Comparison of ENCODE assay signal across 13 cellular contexts in genomic region chr2:112547333-112547732, GRCh38. TPM values are rescaled to one million over a fixed set of nuclear protein-coding genes. Genes with fewer than 3 reads are reported as not detected.
DNase-seq lines count a peak whose midpoint lies in the region; ATAC-seq and TF ChIP-seq lines count a peak whose summit lies in the region.
"Had no signal": no experiment of that assay in that cellular context is flagged by ENCODE, and none has a peak within 500 bp of the region (broad histone marks: within the 10 kb centered on the region; RNA-seq: fewer than 3 reads in every experiment).

No MANE protein-coding gene starts in this region.

- TF ChIP-seq CTCF in psoas muscle (IDR thresholded peaks at IDR 0.05) (no peak), OCI-LY7 (conservative IDR thresholded peaks at IDR 0.05; ENCODE audit: low read length) (no peak)

- BruUV-seq in OCI-LY7 (replicated peaks; lab: Mats Ljungman, UMichigan): no TSS peak

- 44 to 67% (median 50%) methylated on average over 4 of the region's 4 CpGs for WGBS in psoas muscle, 3 donors

- no peaks in the 10 kb centered on the region for H3K27me3 ChIP-seq in psoas muscle (ENCODE audit: insufficient read depth in 3 of 3, low read length in 2 of 3)
- H3K27me3 ChIP-seq: foreskin keratinocyte, MG63 had no signal

- H2AFZ ChIP-seq in OCI-LY7 (ENCODE audit: low read length): no peak overlapping the region

- H3K79me2 ChIP-seq in OCI-LY7 (ENCODE audit: insufficient read depth, low read depth, low read length): peaks cover 65% of the 10 kb centered on the region

- no peaks in the 10 kb centered on the region for H3K9me3 ChIP-seq in psoas muscle
- no peaks in the 10 kb centered on the region for H3K9me3 ChIP-seq in OCI-LY7 (ENCODE audit: low read length)
- H3K9me3 ChIP-seq: MG63, SK-N-SH had no signal

- CTCF ChIA-PET in OCI-LY7 (lab: Charles Lee; ENCODE audit: unreplicated experiment): no interaction called here

- peaks cover 16% of the 10 kb centered on the region for H4K20me1 ChIP-seq in OCI-LY7 (ENCODE audit: insufficient read depth, low read length)

- peaks cover 18 to 67% of the 10 kb centered on the region in 2 donors for H3K36me3 ChIP-seq in psoas muscle (ENCODE audit: insufficient read depth in 1 of 2, low read depth in 1 of 2)
- H3K36me3 ChIP-seq in OCI-LY7 (ENCODE audit: insufficient read depth, low read length): peaks cover 72% of the 10 kb centered on the region

- no peaks in the 10 kb centered on the region for H3K9me2 ChIP-seq in OCI-LY7 (ENCODE audit: insufficient read depth, low read length)
- H3K9me2 ChIP-seq: SK-N-SH had no signal

- DNase-seq in GM03348 (ENCODE audit: low spot score) (peak; percentile 13), NCI-H2107 treated with DMSO at 0.1 percent for 48 hours (lab: John Stamatoyannopoulos, UW; ENCODE audit: unreplicated experiment) (peak; percentile 10), fibroblast of peridontal ligament (ENCODE audit: extremely low read depth) (peak; percentile 69), psoas muscle (peak in 1 of 2 donors; percentile 56), OCI-LY7 (ENCODE audit: low spot score) (no peak), RKO (ENCODE audit: low spot score) (no peak)
- DNase-seq in stimulated activated CD4-positive, alpha-beta T cell treated with anti-CD3 and anti-CD28 coated beads, Interleukin-4, amount 100 ng/mL, for 24 hours: no peak
- DNase-seq: activated CD4-positive, alpha-beta T cell treated with anti-CD3 and anti-CD28 coated beads for 36 hours; foreskin keratinocyte; MG63; SK-N-SH had no signal

- no peak overlapping the region for H3K4me2 ChIP-seq in OCI-LY7 (ENCODE audit: low read length)
- H3K4me2 ChIP-seq: SK-N-SH had no signal

- intact Hi-C loops in psoas muscle (cut with DNase I) (loop anchor here in 1 of 2 donors (10.0 kb wide), 1 partner anchor 63 kb away; the partner anchor contains the start of gene TTL), OCI-LY7 (cut with micrococcal nuclease; ENCODE audit: unreplicated experiment) (no loop called here)

- ATAC-seq in psoas muscle: peak; percentile 76 to 86 (median 82)
- no peak for ATAC-seq in HG02759 (IDR thresholded peaks at IDR 0.05; ENCODE audit: unreplicated experiment)
- ATAC-seq: activated CD4-positive, alpha-beta T cell treated with anti-CD3 and anti-CD28 coated beads for 36 hours; activated T-helper 17 cell treated with anti-CD3 and anti-CD28 coated beads, Interleukin-2, amount 50 U/mL, for 72 hours; foreskin keratinocyte had no signal

- H3K27ac ChIP-seq in psoas muscle (peak overlapping the region; percentile 73), OCI-LY7 (ENCODE audit: low read depth, low read length, poor library complexity, severe bottlenecking) (no peak overlapping the region)
- H3K27ac ChIP-seq: foreskin keratinocyte had no signal

- H3K4me3 ChIP-seq in psoas muscle (no peak overlapping the region), OCI-LY7 (ENCODE audit: low read depth, low read length, poor library complexity, severe bottlenecking) (no peak overlapping the region)
- H3K4me3 ChIP-seq: MG63 had no signal

- peaks cover 20% of the 10 kb centered on the region for H3K4me1 ChIP-seq in psoas muscle
- peaks cover 13% of the 10 kb centered on the region for H3K4me1 ChIP-seq in OCI-LY7 (ENCODE audit: insufficient read depth, low read length, poor library complexity, severe bottlenecking)

- POLR2A ChIA-PET in OCI-LY7 (lab: Charles Lee): interaction anchor here (1.0 kb wide), 1 partner anchor 90 kb away, joined by 5 read pairs; no protein-coding TSS in a partner anchor

RNA-seq across cellular contexts. Expression of gene POLR1B, which starts 5.1 kb away (rescaled TPM):
- total RNA-seq in psoas muscle: 10 to 100 TPM; 12.2 to 22.8 (median 19.4) TPM
- polyA plus RNA-seq in psoas muscle: 10 to 100 TPM in 2 of 3 donors, 1 to 10 TPM in 1; 6.5 to 13.2 (median 12.9) TPM
- total RNA-seq in OCI-LY7 (2014; rRNA removed; shearing (Covaris generic)): 28.0 and 30.5 TPM in 2 replicates
- total RNA-seq in OCI-LY7 (2022): 44.7 and 45.1 TPM in 2 replicates

RNA-seq across cellular contexts. Expression of gene CHCHD5, which starts 37.1 kb away (rescaled TPM):
- total RNA-seq in psoas muscle (10 to 100 TPM; 28.3 to 37.3 (median 32.8) TPM), OCI-LY7 (2022) (36.0 and 37.3 TPM in 2 replicates)
- polyA plus RNA-seq in psoas muscle: 10 to 100 TPM; 30.4 to 47.8 (median 30.7) TPM
- total RNA-seq in OCI-LY7 (2014; rRNA removed; shearing (Covaris generic)): 22.3 and 22.5 TPM in 2 replicates

Comparison
In these comparisons a context has a peak if more than half of its experiments do, and no peak if none do; other contexts are left out.
1. DNase-seq: peak in GM03348 (single experiment), NCI-H2107 treated with DMSO at 0.1 percent for 48 hours (single experiment) and fibroblast of peridontal ligament (single experiment); none in stimulated activated CD4-positive, alpha-beta T cell treated with anti-CD3 and anti-CD28 coated beads, Interleukin-4, amount 100 ng/mL, for 24 hours (single experiment), OCI-LY7 (single experiment) and RKO (single experiment).